Comparison of ENCODE assay signal across 1 cellular context in genomic region chr11:68463714-68464113, GRCh38.
TF ChIP-seq lines count a peak whose summit lies in the region.

No MANE protein-coding gene starts in this region.

TF ChIP-seq in IMR-90, 13 proteins besides CTCF, POLR2A, EP300 and RAD21:
- TF ChIP-seq BHLHE40 (IDR thresholded peaks at IDR 0.05; ENCODE audit: low read depth, low read length) (no peak), NFE2L2 (IDR thresholded peaks at IDR 0.05; ENCODE audit: low read depth, low read length) (no peak), CHD1 (IDR thresholded peaks at IDR 0.05; ENCODE audit: low read depth, low read length) (no peak), CEBPB (IDR thresholded peaks at IDR 0.05; ENCODE audit: low read depth, low read length) (no peak), MAFK (IDR thresholded peaks at IDR 0.05; ENCODE audit: low read depth, low read length) (no peak), FOS (IDR thresholded peaks at IDR 0.05; ENCODE audit: low read depth, low read length) (no peak), SMC3 (IDR thresholded peaks at IDR 0.05; ENCODE audit: low read depth, low read length) (no peak), MXI1 (IDR thresholded peaks at IDR 0.05; ENCODE audit: borderline replicate concordance, low read depth, low read length) (no peak), RCOR1 (IDR thresholded peaks at IDR 0.05; ENCODE audit: insufficient replicate concordance, low read length) (no peak), RFX5 (IDR thresholded peaks at IDR 0.05; ENCODE audit: low read depth, low read length) (no peak), MAZ (IDR thresholded peaks at IDR 0.05; ENCODE audit: borderline replicate concordance, low read depth, low read length) (no peak)
